Comparison of ENCODE assay signal across 9 cellular contexts in genomic region chr2:27717070-27717453, GRCh38. TPM values are rescaled to one million over a fixed set of nuclear protein-coding genes. Genes with fewer than 3 reads are reported as not detected.
A peak's percentile ranks its signal among the peaks of the same experiment; 100 is the strongest.
DNase-seq lines count a peak whose midpoint lies in the region; ATAC-seq and TF ChIP-seq lines count a peak whose summit lies in the region.
"Had no signal": no experiment of that assay in that cellular context is flagged by ENCODE, and none has a peak within 500 bp of the region (broad histone marks: within the 10 kb centered on the region; RNA-seq: fewer than 3 reads in every experiment).

No MANE protein-coding gene starts in this region.

- H3K27me3 ChIP-seq in right atrium auricular region (no peaks in the 10 kb centered on the region), esophagus squamous epithelium (peaks cover 0 to 8% (median 0%) of the 10 kb centered on the region in 4 donors)

- H3K4me3 ChIP-seq in right atrium auricular region (peak overlapping the region; percentile 40 to 51), esophagus squamous epithelium (no peak overlapping the region)

- intact Hi-C loops in activated naive CD4-positive, alpha-beta T cell treated with anti-CD3 and anti-CD28 coated beads for 36 hours (cut with micrococcal nuclease) = loop anchor here (5.0 kb wide), 2 partner anchors 175 to 675 kb away; partner anchors contain the start of genes BABAM2, FOSL2 and RBKS
- intact Hi-C loops in esophagus squamous epithelium (cut with DNase I) = loop anchor here (10.0 kb wide), 1 partner anchor 678 kb away; the partner anchor contains the start of gene FOSL2

- CTCF ChIA-PET in activated naive CD4-positive, alpha-beta T cell treated with anti-CD3 and anti-CD28 coated beads for 36 hours (lab: Charles Lee) = interaction anchor here (0.7 to 1.6 kb wide), 6 partner anchors 10 to 615 kb away, joined by 3 to 7 read pairs (median 3); no protein-coding TSS in a partner anchor
- CTCF ChIA-PET in activated CD8-positive, alpha-beta T cell treated with anti-CD3 and anti-CD28 coated beads, Interleukin-2, amount 10 ng/mL, durations not matched to agents 7 days and 5 days (lab: Charles Lee) = interaction anchor here (1.0 to 2.7 kb wide), 2 partner anchors 13 to 33 kb away, joined by 6 to 12 read pairs; no protein-coding TSS in a partner anchor

- H3K36me3 ChIP-seq in right atrium auricular region (no peaks in the 10 kb centered on the region), esophagus squamous epithelium (no peaks in the 10 kb centered on the region)

- H3K4me3 Mint-ChIP-seq in activated naive CD4-positive, alpha-beta T cell treated with anti-CD3 and anti-CD28 coated beads for 36 hours = peak overlapping the region; percentile 41
- H3K4me3 Mint-ChIP-seq in activated CD8-positive, alpha-beta T cell treated with anti-CD3 and anti-CD28 coated beads, Interleukin-2, amount 10 ng/mL, durations not matched to agents 7 days and 5 days = peak overlapping the region; percentile 39
- H3K4me3 Mint-ChIP-seq in type B pancreatic cell = peak overlapping the region; percentile 72

- peaks cover 41% of the 10 kb centered on the region for H3K4me1 Mint-ChIP-seq in activated naive CD4-positive, alpha-beta T cell treated with anti-CD3 and anti-CD28 coated beads for 36 hours (ENCODE audit: low read depth)
- H3K4me1 Mint-ChIP-seq in activated CD8-positive, alpha-beta T cell treated with anti-CD3 and anti-CD28 coated beads, Interleukin-2, amount 10 ng/mL, durations not matched to agents 7 days and 5 days (ENCODE audit: low read depth) = peaks cover 40% of the 10 kb centered on the region
- H3K4me1 Mint-ChIP-seq in type B pancreatic cell (ENCODE audit: unreplicated experiment) = peaks cover 14% of the 10 kb centered on the region

- peaks cover 11% of the 10 kb centered on the region for H3K27me3 Mint-ChIP-seq in activated naive CD4-positive, alpha-beta T cell treated with anti-CD3 and anti-CD28 coated beads for 36 hours (ENCODE audit: low read depth)
- peaks cover 30% of the 10 kb centered on the region for H3K27me3 Mint-ChIP-seq in activated CD8-positive, alpha-beta T cell treated with anti-CD3 and anti-CD28 coated beads, Interleukin-2, amount 10 ng/mL, durations not matched to agents 7 days and 5 days (ENCODE audit: low read depth)
- H3K27me3 Mint-ChIP-seq in type B pancreatic cell = peaks cover 37% of the 10 kb centered on the region

- H3K4me1 ChIP-seq in right atrium auricular region (peaks cover 0 to 58% of the 10 kb centered on the region in 2 donors), esophagus squamous epithelium (peaks cover 17 to 51% (median 24%) of the 10 kb centered on the region in 3 donors)

- peak; percentile 73 for DNase-seq in activated naive CD4-positive, alpha-beta T cell treated with anti-CD3 and anti-CD28 coated beads for 36 hours
- DNase-seq in activated naive CD4-positive, alpha-beta T cell treated with Interleukin-2 at 50 U/mL for 16 hours = no peak
- no peak for DNase-seq in activated CD8-positive, alpha-beta T cell treated with anti-CD3 and anti-CD28 coated beads, Interleukin-2, amount 10 ng/mL, durations not matched to agents 7 days and 5 days
- DNase-seq in right atrium auricular region (ENCODE audit: low spot score) (peak; percentile 62), type B pancreatic cell (ENCODE audit: extremely low spot score, unreplicated experiment) (no peak), esophagus squamous epithelium (lab: John Stamatoyannopoulos, UW) (no peak), NCI-H526 treated with DMSO at 0.1 percent for 48 hours (lab: John Stamatoyannopoulos, UW) (no peak)
- DNase-seq: activated CD8-positive, alpha-beta memory T cell treated with anti-CD3 and anti-CD28 coated beads, Interleukin-2, amount 50 U/mL, for 4 hours had no signal

- H3K9me3 Mint-ChIP-seq in activated naive CD4-positive, alpha-beta T cell treated with anti-CD3 and anti-CD28 coated beads for 36 hours = no peaks in the 10 kb centered on the region
- H3K9me3 Mint-ChIP-seq in activated CD8-positive, alpha-beta T cell treated with anti-CD3 and anti-CD28 coated beads, Interleukin-2, amount 10 ng/mL, durations not matched to agents 7 days and 5 days (ENCODE audit: insufficient read depth) = no peaks in the 10 kb centered on the region
- no peaks in the 10 kb centered on the region for H3K9me3 Mint-ChIP-seq in type B pancreatic cell

- no peaks in the 10 kb centered on the region for H3K9me3 ChIP-seq in right atrium auricular region
- H3K9me3 ChIP-seq in esophagus squamous epithelium = no peaks in the 10 kb centered on the region

- H3K36me3 Mint-ChIP-seq in activated naive CD4-positive, alpha-beta T cell treated with anti-CD3 and anti-CD28 coated beads for 36 hours (ENCODE audit: low read depth) = no peaks in the 10 kb centered on the region
- no peaks in the 10 kb centered on the region for H3K36me3 Mint-ChIP-seq in activated CD8-positive, alpha-beta T cell treated with anti-CD3 and anti-CD28 coated beads, Interleukin-2, amount 10 ng/mL, durations not matched to agents 7 days and 5 days (ENCODE audit: low read depth)
- no peaks in the 10 kb centered on the region for H3K36me3 Mint-ChIP-seq in type B pancreatic cell

- POLR2A ChIA-PET in activated CD8-positive, alpha-beta T cell treated with anti-CD3 and anti-CD28 coated beads, Interleukin-2, amount 10 ng/mL, durations not matched to agents 7 days and 5 days (lab: Charles Lee) = no interaction called here

- ATAC-seq in activated CD8-positive, alpha-beta T cell treated with anti-CD3 and anti-CD28 coated beads, Interleukin-2, amount 10 ng/mL, durations not matched to agents 7 days and 5 days = no peak
- ATAC-seq in HG02970 (IDR thresholded peaks at IDR 0.05; ENCODE audit: low FRiP score, unreplicated experiment) = no peak

- peak in 1 of 4 donors; percentile 19 for TF ChIP-seq POLR2A in esophagus squamous epithelium (IDR thresholded peaks at IDR 0.05)

- H3K27ac Mint-ChIP-seq in activated naive CD4-positive, alpha-beta T cell treated with anti-CD3 and anti-CD28 coated beads for 36 hours = peak overlapping the region; percentile 19
- no peak overlapping the region for H3K27ac Mint-ChIP-seq in activated CD8-positive, alpha-beta T cell treated with anti-CD3 and anti-CD28 coated beads, Interleukin-2, amount 10 ng/mL, durations not matched to agents 7 days and 5 days
- H3K27ac Mint-ChIP-seq in type B pancreatic cell = peak overlapping the region; percentile 41

- WGBS in esophagus squamous epithelium, 2 donors = 23 to 48% methylated on average over 8 of the region's 8 CpGs

- TF ChIP-seq CTCF in right atrium auricular region (IDR thresholded peaks at IDR 0.05) = no peak
- TF ChIP-seq CTCF in type B pancreatic cell (conservative IDR thresholded peaks at IDR 0.05) = no peak
- no peak for TF ChIP-seq CTCF in esophagus squamous epithelium (IDR thresholded peaks at IDR 0.05)

- peak overlapping the region; percentile 95 to 98 for H3K27ac ChIP-seq in right atrium auricular region
- H3K27ac ChIP-seq in esophagus squamous epithelium = peak overlapping the region in 2 of 4 donors; percentile 5 to 74

RNA-seq across cellular contexts. Expression of gene SLC4A1AP, which starts 53.4 kb away (rescaled TPM):
- 10 to 100 TPM; 21.2 to 22.2 TPM for total RNA-seq in activated naive CD4-positive, alpha-beta T cell treated with anti-CD3 and anti-CD28 coated beads for 36 hours
- total RNA-seq in activated CD8-positive, alpha-beta T cell treated with anti-CD3 and anti-CD28 coated beads, Interleukin-2, amount 10 ng/mL, durations not matched to agents 7 days and 5 days = 10 to 100 TPM; 24.2 to 25.2 TPM
- total RNA-seq in right atrium auricular region (10 to 100 TPM; 18.0 to 18.2 TPM), type B pancreatic cell (ENCODE audit: low replicate concordance) (17.7 and 20.7 TPM in 2 replicates), esophagus squamous epithelium (10 to 100 TPM; 15.4 to 27.0 (median 24.1) TPM)

RNA-seq across cellular contexts. Expression of gene SUPT7L, which starts 53.6 kb away (rescaled TPM):
- 10 to 100 TPM; 27.8 to 29.7 TPM for total RNA-seq in activated naive CD4-positive, alpha-beta T cell treated with anti-CD3 and anti-CD28 coated beads for 36 hours
- 10 to 100 TPM; 30.1 to 30.8 TPM for total RNA-seq in activated CD8-positive, alpha-beta T cell treated with anti-CD3 and anti-CD28 coated beads, Interleukin-2, amount 10 ng/mL, durations not matched to agents 7 days and 5 days
- total RNA-seq in right atrium auricular region (10 to 100 TPM; 16.1 to 25.0 TPM), type B pancreatic cell (ENCODE audit: low replicate concordance) (31.4 and 39.8 TPM in 2 replicates), esophagus squamous epithelium (10 to 100 TPM; 10.5 to 25.4 (median 14.2) TPM)

RNA-seq across cellular contexts. Expression of gene MRPL33, which starts 54.5 kb away (rescaled TPM):
- total RNA-seq in activated naive CD4-positive, alpha-beta T cell treated with anti-CD3 and anti-CD28 coated beads for 36 hours = 10 to 100 TPM; 57.4 to 60.5 TPM
- 10 to 100 TPM; 47.9 to 57.8 TPM for total RNA-seq in activated CD8-positive, alpha-beta T cell treated with anti-CD3 and anti-CD28 coated beads, Interleukin-2, amount 10 ng/mL, durations not matched to agents 7 days and 5 days
- 100 to 1,000 TPM; 270 to 370 TPM for total RNA-seq in right atrium auricular region
- 54.6 and 63.4 TPM in 2 replicates for total RNA-seq in type B pancreatic cell (ENCODE audit: low replicate concordance)
- total RNA-seq in esophagus squamous epithelium = 100 to 1,000 TPM in 1 of 4 donors, 10 to 100 TPM in 3; 50.4 to 114 (median 70.9) TPM

Comparison
In these comparisons a context has a peak if more than half of its experiments do, and no peak if none do; other contexts are left out.
1. DNase-seq: peak in activated naive CD4-positive, alpha-beta T cell treated with anti-CD3 and anti-CD28 coated beads for 36 hours (single experiment) and right atrium auricular region (single experiment); none in activated naive CD4-positive, alpha-beta T cell treated with Interleukin-2 at 50 U/mL for 16 hours (single experiment), activated CD8-positive, alpha-beta T cell treated with anti-CD3 and anti-CD28 coated beads, Interleukin-2, amount 10 ng/mL, durations not matched to agents 7 days and 5 days (single experiment), type B pancreatic cell (single experiment), esophagus squamous epithelium (single experiment) and NCI-H526 treated with DMSO at 0.1 percent for 48 hours (single experiment).
2. H3K4me3 ChIP-seq: peak in right atrium auricular region (2 of 2); none in esophagus squamous epithelium (0 of 4).
3. Peak in every context shown above with its lines, with median percentiles within 50 percentile points of each other: H3K4me3 Mint-ChIP-seq.